ENCODE assay signal across 10 cellular contexts in genomic region chr6:5401845-5402738, GRCh38.
DNase-seq lines count a peak whose midpoint lies in the region; ATAC-seq and TF ChIP-seq lines count a peak whose summit lies in the region.
"Had no signal": no experiment of that assay in that cellular context is flagged by ENCODE, and none has a peak within 500 bp of the region (broad histone marks: within the 10 kb centered on the region; RNA-seq: fewer than 3 reads in every experiment).

No MANE protein-coding gene starts in this region.

- no peak for ATAC-seq in GM19328 (IDR thresholded peaks at IDR 0.05; ENCODE audit: unreplicated experiment)
- ATAC-seq in stimulated activated naive CD8-positive, alpha-beta T cell treated with anti-CD3 and anti-CD28 coated beads, Interleukin-15, amount 100 ng/mL, for 72 hours, result no peak

- TF ChIP-seq CTCF in AG10803 (conservative IDR thresholded peaks at IDR 0.05; ENCODE audit: low read length) (peak; percentile 73), fibroblast of villous mesenchyme (IDR thresholded peaks at IDR 0.05; ENCODE audit: insufficient read depth, low read depth, low read length) (peak; percentile 48)

- H3K4me3 ChIP-seq in AG10803 (ENCODE audit: low read length) (no peak overlapping the region), fibroblast of villous mesenchyme (ENCODE audit: low read depth, low read length) (no peak overlapping the region)

- no peaks in the 10 kb centered on the region for H3K27me3 Mint-ChIP-seq in stimulated activated naive CD8-positive, alpha-beta T cell treated with anti-CD3 and anti-CD28 coated beads, Interleukin-15, amount 100 ng/mL, for 72 hours
- H3K27me3 Mint-ChIP-seq: activated naive CD4-positive, alpha-beta T cell treated with anti-CD3 and anti-CD28 coated beads, Interleukin-2, amount 50 U/mL, for 24 hours had no signal

- no peaks in the 10 kb centered on the region for H3K9me3 Mint-ChIP-seq in stimulated activated naive CD8-positive, alpha-beta T cell treated with anti-CD3 and anti-CD28 coated beads, Interleukin-15, amount 100 ng/mL, for 72 hours
- H3K9me3 Mint-ChIP-seq: activated naive CD4-positive, alpha-beta T cell treated with anti-CD3 and anti-CD28 coated beads, Interleukin-2, amount 50 U/mL, for 24 hours had no signal

- H3K27ac Mint-ChIP-seq in stimulated activated naive CD8-positive, alpha-beta T cell treated with anti-CD3 and anti-CD28 coated beads, Interleukin-15, amount 100 ng/mL, for 72 hours, result no peak overlapping the region
- H3K27ac Mint-ChIP-seq: activated naive CD4-positive, alpha-beta T cell treated with anti-CD3 and anti-CD28 coated beads, Interleukin-2, amount 50 U/mL, for 24 hours had no signal

- in situ Hi-C loops in SK-MEL-5 (cut with HindIII; ENCODE audit: low pct_unique_long_range_greater_than_20kb, low sequenced_read_pairs), result no loop called here

- no peak overlapping the region for H3K4me3 Mint-ChIP-seq in stimulated activated naive CD8-positive, alpha-beta T cell treated with anti-CD3 and anti-CD28 coated beads, Interleukin-15, amount 100 ng/mL, for 72 hours
- H3K4me3 Mint-ChIP-seq: activated naive CD4-positive, alpha-beta T cell treated with anti-CD3 and anti-CD28 coated beads, Interleukin-2, amount 50 U/mL, for 24 hours had no signal

- peaks cover 13% of the 10 kb centered on the region for H3K4me1 Mint-ChIP-seq in stimulated activated naive CD8-positive, alpha-beta T cell treated with anti-CD3 and anti-CD28 coated beads, Interleukin-15, amount 100 ng/mL, for 72 hours

- DNase-seq in AG10803 (ENCODE audit: low read depth) (peak; percentile 32), H4 (ENCODE audit: low spot score) (peak; percentile 17), SK-MEL-5 (ENCODE audit: low read depth, low spot score) (peak; percentile 51), fibroblast of villous mesenchyme (ENCODE audit: low read depth) (peak; percentile 46), NCI-H345 (lab: John Stamatoyannopoulos, UW) (no peak), NCI-H524 treated with DMSO at 0.1 percent for 48 hours (lab: John Stamatoyannopoulos, UW) (no peak)
- DNase-seq in stimulated activated naive CD8-positive, alpha-beta T cell treated with anti-CD3 and anti-CD28 coated beads, Interleukin-15, amount 100 ng/mL, for 72 hours, result no peak
- DNase-seq: NCI-H1436 treated with DMSO at 0.1 percent for 48 hours had no signal

Comparison
In these comparisons a context has a peak if more than half of its experiments do, and no peak if none do; other contexts are left out.
1. DNase-seq: peak in AG10803 (single experiment), H4 (single experiment), SK-MEL-5 (single experiment) and fibroblast of villous mesenchyme (single experiment); none in stimulated activated naive CD8-positive, alpha-beta T cell treated with anti-CD3 and anti-CD28 coated beads, Interleukin-15, amount 100 ng/mL, for 72 hours (0 of 2), NCI-H345 (single experiment) and NCI-H524 treated with DMSO at 0.1 percent for 48 hours (single experiment).